In the genomic region with DNA sequence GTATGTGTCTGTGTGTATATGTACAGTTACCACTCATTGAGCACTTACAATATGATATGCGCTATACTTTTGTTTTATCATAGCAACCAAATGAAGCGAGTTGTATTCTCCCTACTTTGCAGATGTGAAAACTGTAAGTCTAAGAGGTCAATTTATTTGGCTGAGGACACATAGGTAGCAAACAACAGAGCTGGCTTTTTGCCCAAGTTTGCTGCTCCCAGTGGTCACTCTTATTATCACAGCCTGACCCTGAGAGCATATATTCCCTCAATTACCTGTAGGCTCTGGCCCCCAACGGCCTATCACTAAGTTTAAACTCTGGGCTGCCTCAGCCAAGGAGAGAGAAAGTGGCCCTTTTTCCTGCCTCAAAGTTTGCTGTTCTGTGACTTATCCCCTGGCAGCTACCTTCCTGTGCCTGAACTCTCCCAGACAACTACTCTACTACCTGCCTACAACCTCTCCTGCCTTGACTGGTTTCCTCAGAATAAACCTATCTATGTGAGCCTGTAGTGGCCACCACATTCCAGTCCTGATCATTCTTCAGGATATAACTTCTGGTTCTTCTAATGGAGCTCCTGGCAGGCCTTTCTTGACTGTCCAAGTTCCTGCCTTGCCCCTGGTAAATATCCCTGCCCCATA, we compare ENCODE assay signal across 9 cellular contexts.
DNase-seq lines count a peak whose midpoint lies in the region; ATAC-seq and TF ChIP-seq lines count a peak whose summit lies in the region.
"Had no signal": no experiment of that assay in that cellular context is flagged by ENCODE, and none has a peak within 500 bp of the region (broad histone marks: within the 10 kb centered on the region; RNA-seq: fewer than 3 reads in every experiment).

No MANE protein-coding gene starts in this region.

- intact Hi-C loops in colonic mucosa (cut with DNase I): no loop called here
- intact Hi-C loops in psoas muscle (cut with DNase I): no loop called here

- ATAC-seq in GM18505 (IDR thresholded peaks at IDR 0.05; ENCODE audit: unreplicated experiment) (peak; percentile 96), HG02623 (IDR thresholded peaks at IDR 0.05; ENCODE audit: unreplicated experiment) (peak; percentile 88), psoas muscle (peak in 1 of 4 donors; percentile 47)

- H3K27ac ChIP-seq in colonic mucosa (no peak overlapping the region), psoas muscle (no peak overlapping the region)
- H3K27ac ChIP-seq: KMS-11 had no signal

- TF ChIP-seq POLR2A in GM18505 (IDR thresholded peaks at IDR 0.05; ENCODE audit: borderline replicate concordance, extremely low read depth, insufficient read depth, insufficient read length): no peak

- no peak overlapping the region for H3K4me3 ChIP-seq in MG63
- no peak overlapping the region for H3K4me3 ChIP-seq in colonic mucosa
- H3K4me3 ChIP-seq in psoas muscle: no peak overlapping the region

- peak; percentile 33 for DNase-seq in AG08395 (ENCODE audit: low spot score)
- DNase-seq in MG63: peak; percentile 12
- DNase-seq in colonic mucosa: peak; percentile 18
- no peak for DNase-seq in psoas muscle
- DNase-seq in central memory CD4-positive, alpha-beta T cell: no peak
- no peak for DNase-seq in pons (ENCODE audit: low spot score)

- H3K9me3 ChIP-seq in MG63 (no peaks in the 10 kb centered on the region), colonic mucosa (no peaks in the 10 kb centered on the region), psoas muscle (no peaks in the 10 kb centered on the region)

- H3K4me1 ChIP-seq in colonic mucosa (no peaks in the 10 kb centered on the region), psoas muscle (no peaks in the 10 kb centered on the region)

- H3K9ac ChIP-seq in colonic mucosa (ENCODE audit: low read depth in 2 of 2, low read length in 2 of 2): no peak overlapping the region
- H3K9ac ChIP-seq: KMS-11 had no signal

- H3K36me3 ChIP-seq in MG63: no peaks in the 10 kb centered on the region
- H3K36me3 ChIP-seq in colonic mucosa: no peaks in the 10 kb centered on the region
- H3K36me3 ChIP-seq in psoas muscle (ENCODE audit: insufficient read depth in 1 of 2, low read depth in 1 of 2): no peaks in the 10 kb centered on the region

- H3K27me3 ChIP-seq in MG63: no peaks in the 10 kb centered on the region
- no peaks in the 10 kb centered on the region for H3K27me3 ChIP-seq in colonic mucosa
- H3K27me3 ChIP-seq in psoas muscle (ENCODE audit: insufficient read depth in 3 of 3, low read length in 2 of 3): no peaks in the 10 kb centered on the region

- WGBS in psoas muscle, 3 donors: 62 to 76% (median 74%) methylated on average over 3 of the region's 3 CpGs

- TF ChIP-seq CTCF in colonic mucosa (IDR thresholded peaks at IDR 0.05) (peak; percentile 18), psoas muscle (IDR thresholded peaks at IDR 0.05) (peak; percentile 43)

Comparison
In these comparisons a context has a peak if more than half of its experiments do, and no peak if none do; other contexts are left out.
1. DNase-seq: peak in AG08395 (single experiment), MG63 (single experiment) and colonic mucosa (single experiment); none in psoas muscle (0 of 2), central memory CD4-positive, alpha-beta T cell (single experiment) and pons (single experiment).